In the genomic region with DNA sequence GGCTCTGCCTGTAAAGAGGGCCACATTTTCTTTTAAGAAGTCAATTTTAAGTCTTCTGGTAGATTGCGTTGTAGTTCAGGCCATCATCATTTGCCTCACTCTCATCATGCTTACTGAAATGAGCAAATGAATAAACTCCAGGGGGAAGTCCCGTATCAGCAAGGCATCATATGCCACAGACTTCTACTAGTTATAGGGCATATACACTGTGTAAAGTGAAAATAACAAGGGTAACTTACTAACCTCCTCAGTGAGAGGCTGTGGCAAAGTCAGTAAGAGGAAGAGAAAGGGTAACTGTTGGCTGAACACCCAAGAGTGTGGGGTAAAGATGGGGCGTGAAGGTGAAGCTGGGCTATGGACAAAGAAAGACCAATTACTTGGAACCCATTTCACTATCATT, we compare ENCODE assay signal across 14 cellular contexts.
DNase-seq lines count a peak whose midpoint lies in the region; ATAC-seq and TF ChIP-seq lines count a peak whose summit lies in the region.
"Had no signal": no experiment of that assay in that cellular context is flagged by ENCODE, and none has a peak within 500 bp of the region (broad histone marks: within the 10 kb centered on the region; RNA-seq: fewer than 3 reads in every experiment).

No MANE protein-coding gene starts in this region.

- TF ChIP-seq POLR2A in prostate gland (IDR thresholded peaks at IDR 0.05) = no peak

- H3K4me3 ChIP-seq in colonic mucosa (no peak overlapping the region), prostate gland (no peak overlapping the region)
- H3K4me3 ChIP-seq: PC-9 had no signal

- H3K9ac ChIP-seq in colonic mucosa (ENCODE audit: low read depth in 2 of 2, low read length in 2 of 2) = no peak overlapping the region

- no peaks in the 10 kb centered on the region for H3K27me3 ChIP-seq in colonic mucosa
- H3K27me3 ChIP-seq in prostate gland (replicated peaks; ENCODE audit: insufficient read depth) = no peaks in the 10 kb centered on the region

- peak; percentile 88 for ATAC-seq in GM18498 (IDR thresholded peaks at IDR 0.05; ENCODE audit: unreplicated experiment)
- ATAC-seq in GM19455 (IDR thresholded peaks at IDR 0.05; ENCODE audit: unreplicated experiment) = peak; percentile 83
- peak; percentile 84 for ATAC-seq in HG02763 (IDR thresholded peaks at IDR 0.05; ENCODE audit: unreplicated experiment)
- ATAC-seq in HG03442 (IDR thresholded peaks at IDR 0.05; ENCODE audit: unreplicated experiment) = peak; percentile 93

- H3K27ac ChIP-seq in colonic mucosa = no peak overlapping the region
- H3K27ac ChIP-seq in prostate gland = no peak overlapping the region
- H3K27ac ChIP-seq: PC-9 had no signal

- H3K36me3 ChIP-seq in colonic mucosa (no peaks in the 10 kb centered on the region), prostate gland (no peaks in the 10 kb centered on the region)

- DNase-seq in colonic mucosa (no peak), islet precursor cell (no peak), prostate gland (ENCODE audit: low spot score) (no peak), superior temporal gyrus (ENCODE audit: extremely low spot score) (no peak)
- DNase-seq: activated naive CD4-positive, alpha-beta T cell treated with anti-CD3 and anti-CD28 coated beads, Interleukin-2, amount 10 ng/mL, durations not matched to agents 7 days and 5 days; DMS79; hypothalamus; NCI-H226; PC-9; stimulated activated CD4-positive, alpha-beta T cell treated with anti-CD3 and anti-CD28 coated beads, Interleukin-12 subunit alpha, Interleukin-12 subunit beta, amount 100 ng/mL, for 4 hours had no signal

- H3K4me1 ChIP-seq in colonic mucosa = no peaks in the 10 kb centered on the region
- no peaks in the 10 kb centered on the region for H3K4me1 ChIP-seq in prostate gland (replicated peaks)

- intact Hi-C loops in colonic mucosa (cut with DNase I) = no loop called here
- intact Hi-C loops in prostate gland (cut with DNase I) = no loop called here

- H3K9me3 ChIP-seq in colonic mucosa (no peaks in the 10 kb centered on the region), prostate gland (no peaks in the 10 kb centered on the region)

- WGBS in prostate gland = 86% methylated on average over 3 of the region's 3 CpGs

- TF ChIP-seq CTCF in colonic mucosa (IDR thresholded peaks at IDR 0.05) (no peak), prostate gland (IDR thresholded peaks at IDR 0.05) (no peak)
